In genomic region chr22:48275412-48275811, GRCh38 we compare ENCODE assay signal across 5 cellular contexts.
"Had no signal": no experiment of that assay in that cellular context is flagged by ENCODE, and none has a peak within 500 bp of the region (broad histone marks: within the 10 kb centered on the region; RNA-seq: fewer than 3 reads in every experiment).

No MANE protein-coding gene starts in this region.

- DNase-seq: H9, HCEC 1CT, IMR-90 had no signal

- H3K4me2 ChIP-seq: GM23338 had no signal

- H3K4me3 Mint-ChIP-seq: GM23338, H9 had no signal

- H3K27ac Mint-ChIP-seq: GM23338, H9 had no signal

- H2AFZ ChIP-seq: GM23338 had no signal

- ATAC-seq: GM23338, K562 had no signal

- H3K9me3 Mint-ChIP-seq: H9 had no signal

- H3K4me3 ChIP-seq: GM23338, K562 had no signal
